ENCODE assay signal across 8 cellular contexts in the genomic region with DNA sequence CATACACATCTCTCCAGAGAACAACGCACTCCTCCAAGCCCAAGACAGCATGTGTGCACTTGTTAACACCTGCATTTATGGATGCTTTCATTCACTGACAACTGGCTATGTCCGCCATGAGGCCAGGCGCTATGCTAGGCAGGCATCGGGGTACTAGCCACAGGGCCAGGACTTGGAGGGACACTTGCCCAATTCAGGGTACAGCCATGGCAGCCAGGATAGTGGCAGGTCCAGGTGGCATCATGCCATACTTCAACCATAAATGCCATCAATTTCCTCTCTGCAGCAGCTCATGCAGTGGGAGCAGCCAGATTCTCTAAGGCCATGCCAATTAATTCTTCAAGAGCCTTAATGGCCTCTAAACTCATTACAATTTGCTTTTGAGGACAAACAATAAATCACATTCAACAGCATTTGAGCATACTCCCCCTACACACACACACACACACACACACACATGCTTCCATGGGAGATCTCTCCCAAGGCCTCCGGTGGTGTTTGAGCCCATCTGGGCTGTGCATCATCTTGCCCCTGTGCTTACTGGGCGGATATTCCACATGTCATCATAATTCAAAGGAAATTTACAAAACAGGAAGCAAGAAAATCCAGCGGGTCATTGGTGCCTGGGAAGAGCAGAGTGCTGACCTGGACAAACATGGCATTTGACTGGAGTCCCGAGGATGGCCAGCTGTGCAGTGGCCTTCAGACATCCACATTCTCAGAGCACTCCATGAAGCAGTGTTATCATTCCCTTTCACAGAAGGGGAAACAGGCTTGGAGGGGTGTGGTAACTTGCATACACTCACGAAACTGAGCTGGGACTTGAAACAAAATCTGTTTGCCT.
A peak's percentile ranks its signal among the peaks of the same experiment; 100 is the strongest.
DNase-seq lines count a peak whose midpoint lies in the region; ATAC-seq and TF ChIP-seq lines count a peak whose summit lies in the region.

No MANE protein-coding gene starts in this region.

- no peak for TF ChIP-seq CTCF in Caco-2 (IDR thresholded peaks at IDR 0.05; ENCODE audit: insufficient read depth in 1 of 2, low read depth in 1 of 2, low read length in 1 of 2, severe bottlenecking in 1 of 2, unreplicated experiment in 1 of 2)
- TF ChIP-seq CTCF in osteoblast (IDR thresholded peaks at IDR 0.05; ENCODE audit: extremely low read depth, low read depth, low read length): no peak

- no peak overlapping the region for H2AFZ ChIP-seq in osteoblast (ENCODE audit: low read length)

- DNase-seq in Caco-2: no peak
- DNase-seq in NCI-H1092 treated with DMSO at 0.1 percent for 48 hours (lab: John Stamatoyannopoulos, UW): peak; percentile 58
- DNase-seq in osteoblast (ENCODE audit: insufficient read length, low spot score, missing footprints): peak; percentile 71
- DNase-seq in GM19238 (ENCODE audit: insufficient read length, low spot score): no peak
- DNase-seq in SW480 (ENCODE audit: low spot score): no peak
- no peak for DNase-seq in GDM1 (lab: John Stamatoyannopoulos, UW)

- no TSS peak for BruUV-seq in Caco-2 (replicated peaks; lab: Mats Ljungman, UMichigan)

- H3K4me1 ChIP-seq in Caco-2 (peaks cover 40% of the 10 kb centered on the region), osteoblast (ENCODE audit: insufficient read depth, low read length) (peaks cover 20% of the 10 kb centered on the region)

- H3K9me3 Mint-ChIP-seq in Caco-2 (ENCODE audit: unreplicated experiment): no peaks in the 10 kb centered on the region
- H3K9me3 Mint-ChIP-seq in dendritic cell treated with granulocyte-macrophage colony-stimulating factor and Interleukin-4, amounts not matched to agents 40 ng/mL and 50 ng/mL, for 4 days: no peaks in the 10 kb centered on the region

- H3K79me2 ChIP-seq in osteoblast (ENCODE audit: insufficient read depth, low read length): peaks cover 81% of the 10 kb centered on the region

- CTCF ChIA-PET in Caco-2 (lab: Charles Lee): interaction anchor here (1.3 to 1.5 kb wide), 2 partner anchors 20 to 31 kb away, joined by 9 to 15 read pairs; no protein-coding TSS in a partner anchor

- no peak for ATAC-seq in HG02885 (IDR thresholded peaks at IDR 0.05; ENCODE audit: poor library complexity, unreplicated experiment)

- H3K4me3 ChIP-seq in Caco-2 (ENCODE audit: low read depth, low read length) (no peak overlapping the region), osteoblast (ENCODE audit: insufficient read depth, low read length) (no peak overlapping the region)

- H3K27me3 ChIP-seq in Caco-2 (replicated peaks; ENCODE audit: control insufficient read depth, insufficient read depth, low read length) (no peaks in the 10 kb centered on the region), osteoblast (ENCODE audit: insufficient read depth, low read length) (no peaks in the 10 kb centered on the region)

- peaks cover 70% of the 10 kb centered on the region for H4K20me1 ChIP-seq in osteoblast (ENCODE audit: insufficient read depth, low read length)

- peaks cover 39% of the 10 kb centered on the region for H3K4me1 Mint-ChIP-seq in Caco-2 (ENCODE audit: low read depth, unreplicated experiment)
- H3K4me1 Mint-ChIP-seq in dendritic cell treated with granulocyte-macrophage colony-stimulating factor and Interleukin-4, amounts not matched to agents 40 ng/mL and 50 ng/mL, for 4 days (ENCODE audit: low read depth): peaks cover 97% of the 10 kb centered on the region

- H3K27ac ChIP-seq in osteoblast (ENCODE audit: low read depth, low read length): no peak overlapping the region

- POLR2A ChIA-PET in Caco-2 (lab: Charles Lee): no interaction called here

- H3K4me3 Mint-ChIP-seq in Caco-2 (ENCODE audit: unreplicated experiment): peak overlapping the region; percentile 95
- H3K4me3 Mint-ChIP-seq in dendritic cell treated with granulocyte-macrophage colony-stimulating factor and Interleukin-4, amounts not matched to agents 40 ng/mL and 50 ng/mL, for 4 days: peak overlapping the region; percentile 4

- no peak overlapping the region for H3K27ac Mint-ChIP-seq in Caco-2 (ENCODE audit: unreplicated experiment)
- H3K27ac Mint-ChIP-seq in dendritic cell treated with granulocyte-macrophage colony-stimulating factor and Interleukin-4, amounts not matched to agents 40 ng/mL and 50 ng/mL, for 4 days: peak overlapping the region; percentile 85

- no peaks in the 10 kb centered on the region for H3K27me3 Mint-ChIP-seq in Caco-2 (ENCODE audit: insufficient read depth, unreplicated experiment)
- no peaks in the 10 kb centered on the region for H3K27me3 Mint-ChIP-seq in dendritic cell treated with granulocyte-macrophage colony-stimulating factor and Interleukin-4, amounts not matched to agents 40 ng/mL and 50 ng/mL, for 4 days

- no peak overlapping the region for H3K4me2 ChIP-seq in osteoblast (ENCODE audit: insufficient read depth, low read length)

- H3K36me3 ChIP-seq in Caco-2 (ENCODE audit: control insufficient read depth, insufficient read depth, low read length) (no peaks in the 10 kb centered on the region), osteoblast (ENCODE audit: insufficient read depth, low read length) (no peaks in the 10 kb centered on the region)

- H3K36me3 Mint-ChIP-seq in Caco-2 (ENCODE audit: insufficient read depth, unreplicated experiment): peaks cover 5% of the 10 kb centered on the region
- peaks cover 60% of the 10 kb centered on the region for H3K36me3 Mint-ChIP-seq in dendritic cell treated with granulocyte-macrophage colony-stimulating factor and Interleukin-4, amounts not matched to agents 40 ng/mL and 50 ng/mL, for 4 days (ENCODE audit: low read depth)

- intact Hi-C loops in Caco-2 (cut with micrococcal nuclease; ENCODE audit: unreplicated experiment): loop anchor here (1.0 kb wide), 1 partner anchor 31 kb away; no protein-coding TSS in a partner anchor
- intact Hi-C loops in dendritic cell treated with granulocyte-macrophage colony-stimulating factor and Interleukin-4, amounts not matched to agents 40 ng/mL and 50 ng/mL, for 4 days (cut with micrococcal nuclease): no loop called here

- H3K9me3 ChIP-seq in Caco-2 (no peaks in the 10 kb centered on the region), osteoblast (ENCODE audit: low read depth, low read length) (no peaks in the 10 kb centered on the region)

Comparison
In these comparisons a context has a peak if more than half of its experiments do, and no peak if none do; other contexts are left out.
1. DNase-seq: peak in NCI-H1092 treated with DMSO at 0.1 percent for 48 hours (single experiment) and osteoblast (single experiment); none in Caco-2 (0 of 2), GM19238 (single experiment), SW480 (single experiment) and GDM1 (single experiment).